20 cellular contexts compared by ENCODE assay signal in genomic region chr3:87069963-87070362, GRCh38.
DNase-seq lines count a peak whose midpoint lies in the region; FAIRE-seq and TF ChIP-seq lines count a peak whose summit lies in the region.
"Had no signal": no experiment of that assay in that cellular context is flagged by ENCODE, and none has a peak within 500 bp of the region (broad histone marks: within the 10 kb centered on the region; RNA-seq: fewer than 3 reads in every experiment).

No MANE protein-coding gene starts in this region.

- H3K9me3 ChIP-seq in small intestine (ENCODE audit: control insufficient read depth, low read depth) (no peaks in the 10 kb centered on the region), osteoblast (ENCODE audit: low read depth, low read length) (no peaks in the 10 kb centered on the region)
- H3K9me3 ChIP-seq: BLaER1, HAP-1, MG63 had no signal

- H3K4me3 Mint-ChIP-seq in chondrocyte (ENCODE audit: unreplicated experiment), result no peak overlapping the region
- H3K4me3 Mint-ChIP-seq: CD8-positive, alpha-beta memory T cell had no signal

- DNase-seq in LNCaP clone FGC (ENCODE audit: low read depth) (peak; percentile 63), foreskin melanocyte (peak; percentile 89), small intestine (peak; percentile 7), chondrocyte (ENCODE audit: low spot score) (no peak), osteoblast (ENCODE audit: insufficient read length, low spot score, missing footprints) (no peak), NAMALWA (ENCODE audit: low spot score) (no peak)
- DNase-seq: CD8-positive, alpha-beta memory T cell; EL; MG63; NCI-H1105; NCI-H187; NCI-H446 treated with DMSO at 0.1 percent for 48 hours; NCI-H774; PC-9; Right ventricle myocardium superior had no signal

- H3K36me3 ChIP-seq in small intestine (ENCODE audit: control insufficient read depth in 2 of 2, insufficient read depth in 2 of 2, low read length in 2 of 2) (no peaks in the 10 kb centered on the region), osteoblast (ENCODE audit: insufficient read depth, low read length) (no peaks in the 10 kb centered on the region)
- H3K36me3 ChIP-seq: BLaER1, HAP-1, MG63 had no signal

- H3K9me3 Mint-ChIP-seq in chondrocyte (ENCODE audit: low read depth), result no peaks in the 10 kb centered on the region

- no peaks in the 10 kb centered on the region for H3K27me3 ChIP-seq in small intestine (ENCODE audit: control insufficient read depth in 2 of 2, insufficient read depth in 2 of 2, low read length in 2 of 2)
- H3K27me3 ChIP-seq in osteoblast (ENCODE audit: insufficient read depth, low read length), result no peaks in the 10 kb centered on the region
- H3K27me3 ChIP-seq: BLaER1, MG63 had no signal

- H3K79me2 ChIP-seq in osteoblast (ENCODE audit: insufficient read depth, low read length), result no peaks in the 10 kb centered on the region

- no peak overlapping the region for H3K27ac Mint-ChIP-seq in chondrocyte (ENCODE audit: unreplicated experiment)
- H3K27ac Mint-ChIP-seq: CD8-positive, alpha-beta memory T cell had no signal

- no peak for FAIRE-seq in small intestine (lab: Jason Lieb, UNC)
- FAIRE-seq: K562 had no signal

- peak overlapping the region; percentile 4; the same call in 1 of the 2 replicates for H3K27ac ChIP-seq in VCaP
- H3K27ac ChIP-seq in small intestine (ENCODE audit: low read depth in 1 of 2, low read length in 1 of 2), result no peak overlapping the region
- no peak overlapping the region for H3K27ac ChIP-seq in osteoblast (ENCODE audit: low read depth, low read length)
- H3K27ac ChIP-seq: BLaER1, HL-60, PC-9 had no signal

- no peaks in the 10 kb centered on the region for H3K4me1 ChIP-seq in small intestine (ENCODE audit: control insufficient read depth in 2 of 2, insufficient read depth in 1 of 2, low read depth in 1 of 2, low read length in 1 of 2)
- no peaks in the 10 kb centered on the region for H3K4me1 ChIP-seq in osteoblast (ENCODE audit: insufficient read depth, low read length)
- H3K4me1 ChIP-seq: BLaER1, HAP-1 had no signal

- no peak overlapping the region for H2AFZ ChIP-seq in osteoblast (ENCODE audit: low read length)
- H2AFZ ChIP-seq: PC-9 had no signal

- 16 to 57% (median 40%) methylated on average over 7 of the region's 7 CpGs for WGBS in small intestine, 3 donors

- H3K4me2 ChIP-seq in osteoblast (ENCODE audit: insufficient read depth, low read length), result no peak overlapping the region
- H3K4me2 ChIP-seq: BLaER1, PC-9 had no signal

- no peaks in the 10 kb centered on the region for H3K36me3 Mint-ChIP-seq in chondrocyte (ENCODE audit: low read depth)
- H3K36me3 Mint-ChIP-seq: CD8-positive, alpha-beta memory T cell had no signal

- H3K4me3 ChIP-seq in LNCaP clone FGC (ENCODE audit: low read depth, low read length), result 0 out of 2 replicates have a peak overlapping the region, but pooled peaks have one; percentile 8
- no peak overlapping the region for H3K4me3 ChIP-seq in small intestine (ENCODE audit: low read depth in 1 of 2, low read length in 2 of 2)
- H3K4me3 ChIP-seq in osteoblast (ENCODE audit: insufficient read depth, low read length), result no peak overlapping the region
- H3K4me3 ChIP-seq: BLaER1, HAP-1, K562, MG63, PC-9 had no signal

- H3K4me1 Mint-ChIP-seq in chondrocyte (ENCODE audit: low read depth), result no peaks in the 10 kb centered on the region
- H3K4me1 Mint-ChIP-seq: CD8-positive, alpha-beta memory T cell had no signal

- TF ChIP-seq CTCF in LNCaP clone FGC (IDR thresholded peaks at IDR 0.05; ENCODE audit: control insufficient read depth, extremely low read depth, insufficient read depth) (no peak), VCaP (conservative IDR thresholded peaks at IDR 0.05) (no peak), chondrocyte (IDR thresholded peaks at IDR 0.05) (no peak), osteoblast (IDR thresholded peaks at IDR 0.05; ENCODE audit: extremely low read depth, low read depth, low read length) (no peak)

- no peaks in the 10 kb centered on the region for H4K20me1 ChIP-seq in osteoblast (ENCODE audit: insufficient read depth, low read length)
- H4K20me1 ChIP-seq: BLaER1 had no signal

- no peaks in the 10 kb centered on the region for H3K27me3 Mint-ChIP-seq in chondrocyte (ENCODE audit: low read depth)
- H3K27me3 Mint-ChIP-seq: CD8-positive, alpha-beta memory T cell had no signal

Comparison
In these comparisons a context has a peak if more than half of its experiments do, and no peak if none do; other contexts are left out.
1. DNase-seq: peak in LNCaP clone FGC (single experiment), foreskin melanocyte (single experiment) and small intestine (single experiment); none in chondrocyte (single experiment), osteoblast (single experiment) and NAMALWA (single experiment).